ENCODE assay signal across 17 cellular contexts in genomic region chr19:30648321-30648720, GRCh38.
DNase-seq lines count a peak whose midpoint lies in the region; ATAC-seq, FAIRE-seq and TF ChIP-seq lines count a peak whose summit lies in the region.
"Had no signal": no experiment of that assay in that cellular context is flagged by ENCODE, and none has a peak within 500 bp of the region (broad histone marks: within the 10 kb centered on the region; RNA-seq: fewer than 3 reads in every experiment).

No MANE protein-coding gene starts in this region.

- FAIRE-seq in pancreas (lab: Jason Lieb, UNC), result no peak
- FAIRE-seq: GM18507 had no signal

- H3K27ac Mint-ChIP-seq in GM23338, result no peak overlapping the region
- no peak overlapping the region for H3K27ac Mint-ChIP-seq in activated T-cell treated with anti-CD3 and anti-CD28 coated beads, Interleukin-2, amount 50 U/mL, for 72 hours
- H3K27ac Mint-ChIP-seq: activated T-helper 1 cell treated with anti-CD3 and anti-CD28 coated beads, Interleukin-12 subunit alpha, Interleukin-12 subunit beta, Interleukin-2, Interleukin-4 antibody, amounts not matched to agents 30 ng/mL and 10 ng/mL and 1 ng/mL, durations not matched to agents 14 hours and 24 hours and 36 hours; effector memory CD8-positive, alpha-beta T cell had no signal

- H2AFZ ChIP-seq in GM23338, result no peak overlapping the region

- no peaks in the 10 kb centered on the region for H3K27me3 ChIP-seq in GM23338 (ENCODE audit: insufficient read depth)
- H3K27me3 ChIP-seq in pancreas, result no peaks in the 10 kb centered on the region
- H3K27me3 ChIP-seq: ovary had no signal

- no peaks in the 10 kb centered on the region for H3K79me2 ChIP-seq in GM23338 (replicated peaks; ENCODE audit: insufficient read depth)

- no peaks in the 10 kb centered on the region for H3K9me3 Mint-ChIP-seq in GM23338
- no peaks in the 10 kb centered on the region for H3K9me3 Mint-ChIP-seq in activated T-cell treated with anti-CD3 and anti-CD28 coated beads, Interleukin-2, amount 50 U/mL, for 72 hours
- H3K9me3 Mint-ChIP-seq: activated T-helper 1 cell treated with anti-CD3 and anti-CD28 coated beads, Interleukin-12 subunit alpha, Interleukin-12 subunit beta, Interleukin-2, Interleukin-4 antibody, amounts not matched to agents 30 ng/mL and 10 ng/mL and 1 ng/mL, durations not matched to agents 14 hours and 24 hours and 36 hours; central memory CD8-positive, alpha-beta T cell; effector memory CD8-positive, alpha-beta T cell had no signal

- no peaks in the 10 kb centered on the region for H3K36me3 Mint-ChIP-seq in GM23338 (ENCODE audit: low read depth)
- no peaks in the 10 kb centered on the region for H3K36me3 Mint-ChIP-seq in activated T-cell treated with anti-CD3 and anti-CD28 coated beads, Interleukin-2, amount 50 U/mL, for 72 hours (ENCODE audit: insufficient read depth in 2 of 2)

- H3K27ac ChIP-seq in GM23338 (ENCODE audit: low read depth) (no peak overlapping the region), pancreas (no peak overlapping the region)
- H3K27ac ChIP-seq: ovary, VCaP had no signal

- WGBS in pancreas, 2 donors, result 65 to 73% methylated on average over 8 of the region's 8 CpGs

- H4K20me1 ChIP-seq in GM23338 (replicated peaks; ENCODE audit: insufficient read depth), result no peaks in the 10 kb centered on the region

- no peaks in the 10 kb centered on the region for H3F3A ChIP-seq in GM23338 (replicated peaks; ENCODE audit: low read depth)

- intact Hi-C loops in pancreas (cut with DNase I), result no loop called here

- H3K4me3 ChIP-seq in GM23338, result no peak overlapping the region
- H3K4me3 ChIP-seq in pancreas, result no peak overlapping the region
- H3K4me3 ChIP-seq: ovary had no signal

- peaks cover 13% of the 10 kb centered on the region for H3K4me1 ChIP-seq in GM23338 (ENCODE audit: insufficient read depth)
- peaks cover 16 to 24% (median 20%) of the 10 kb centered on the region in 3 donors for H3K4me1 ChIP-seq in pancreas

- H3K4me2 ChIP-seq in GM23338, result no peak overlapping the region

- no peaks in the 10 kb centered on the region for H3K9me3 ChIP-seq in pancreas
- H3K9me3 ChIP-seq: ovary had no signal

- peak; percentile 45; the same call in 1 of the 3 replicates for ATAC-seq in GM23338
- no peak for ATAC-seq in pancreas
- no peak for ATAC-seq in activated T-cell treated with anti-CD3 and anti-CD28 coated beads, Interleukin-2, amount 50 U/mL, for 72 hours (replicated peaks in 1 of 2)
- ATAC-seq: effector memory CD8-positive, alpha-beta T cell; left lobe of liver had no signal

- H3K36me3 ChIP-seq in GM23338 (ENCODE audit: insufficient read depth) (no peaks in the 10 kb centered on the region), pancreas (no peaks in the 10 kb centered on the region)
- H3K36me3 ChIP-seq: ovary had no signal

- peaks cover 8% of the 10 kb centered on the region for H3K27me3 Mint-ChIP-seq in GM23338 (ENCODE audit: insufficient read depth, low read depth, poor library complexity)
- H3K27me3 Mint-ChIP-seq in activated T-cell treated with anti-CD3 and anti-CD28 coated beads, Interleukin-2, amount 50 U/mL, for 72 hours (ENCODE audit: low read depth), result peaks cover 26% of the 10 kb centered on the region

- H3K9me2 ChIP-seq in GM23338 (ENCODE audit: insufficient read depth), result no peaks in the 10 kb centered on the region

- DNase-seq in GM23338 (ENCODE audit: low spot score) (no peak), astrocyte of the hippocampus (ENCODE audit: low read depth, low spot score) (peak; percentile 55), islet precursor cell (peak; percentile 64), superior temporal gyrus (ENCODE audit: extremely low spot score) (peak; percentile 60), pancreas (no peak), NCI-H510A (lab: John Stamatoyannopoulos, UW) (no peak)
- no peak for DNase-seq in activated T-cell treated with anti-CD3 and anti-CD28 coated beads, Interleukin-2, amount 50 U/mL, for 72 hours
- DNase-seq: effector memory CD8-positive, alpha-beta T cell; NCI-H1436 treated with DMSO at 0.1 percent for 48 hours; NK-92 treated with Interleukin-12 subunit alpha and Interleukin-12 subunit beta, amount 100 ng/mL, for 24 hours; ovary; stimulated activated CD4-positive, alpha-beta T cell treated with anti-CD3 and anti-CD28 coated beads, Interleukin-4, amount 100 ng/mL, for 1 hour had no signal

- no peak overlapping the region for H3K4me3 Mint-ChIP-seq in GM23338
- no peak overlapping the region for H3K4me3 Mint-ChIP-seq in activated T-cell treated with anti-CD3 and anti-CD28 coated beads, Interleukin-2, amount 50 U/mL, for 72 hours
- H3K4me3 Mint-ChIP-seq: activated T-helper 1 cell treated with anti-CD3 and anti-CD28 coated beads, Interleukin-12 subunit alpha, Interleukin-12 subunit beta, Interleukin-2, Interleukin-4 antibody, amounts not matched to agents 30 ng/mL and 10 ng/mL and 1 ng/mL, durations not matched to agents 14 hours and 24 hours and 36 hours; central memory CD8-positive, alpha-beta T cell; effector memory CD8-positive, alpha-beta T cell had no signal

- peaks cover 27% of the 10 kb centered on the region for H3K4me1 Mint-ChIP-seq in GM23338
- H3K4me1 Mint-ChIP-seq in activated T-cell treated with anti-CD3 and anti-CD28 coated beads, Interleukin-2, amount 50 U/mL, for 72 hours (ENCODE audit: low read depth), result no peaks in the 10 kb centered on the region
- H3K4me1 Mint-ChIP-seq: central memory CD8-positive, alpha-beta T cell had no signal

- peak in 1 of 2 experiments; percentile 25; a peak in 1 of 4 replicates for TF ChIP-seq CTCF in GM23338 (conservative IDR thresholded peaks at IDR 0.05; ENCODE audit: low read depth in 2 of 2)
- TF ChIP-seq CTCF in pancreas (IDR thresholded peaks at IDR 0.05), result no peak

TF ChIP-seq in GM23338, 12 proteins besides CTCF, POLR2A, EP300 and RAD21 (continues in another document):
- no peak for TF ChIP-seq EZH2 (IDR thresholded peaks at IDR 0.05; ENCODE audit: low read depth, unreplicated experiment)
- TF ChIP-seq ZNF114 (CRISPR knock-in tag; IDR thresholded peaks at IDR 0.05), result no peak
- no peak for TF ChIP-seq REST (IDR thresholded peaks at IDR 0.05; ENCODE audit: unreplicated experiment)
- no peak for TF ChIP-seq STAT1 (IDR thresholded peaks at IDR 0.05; ENCODE audit: unreplicated experiment)
- no peak for TF ChIP-seq CREB1 (CRISPR knock-in tag; IDR thresholded peaks at IDR 0.05; ENCODE audit: low read depth)
- TF ChIP-seq NANOG (IDR thresholded peaks at IDR 0.05; ENCODE audit: borderline replicate concordance), result no peak

Comparison
In these comparisons a context has a peak if more than half of its experiments do, and no peak if none do; other contexts are left out.
1. DNase-seq: peak in astrocyte of the hippocampus (single experiment), islet precursor cell (single experiment) and superior temporal gyrus (single experiment); none in GM23338 (single experiment), pancreas (0 of 6), activated T-cell treated with anti-CD3 and anti-CD28 coated beads, Interleukin-2, amount 50 U/mL, for 72 hours (0 of 2) and NCI-H510A (single experiment).